ENCODE assay signal across 8 cellular contexts in the genomic region with DNA sequence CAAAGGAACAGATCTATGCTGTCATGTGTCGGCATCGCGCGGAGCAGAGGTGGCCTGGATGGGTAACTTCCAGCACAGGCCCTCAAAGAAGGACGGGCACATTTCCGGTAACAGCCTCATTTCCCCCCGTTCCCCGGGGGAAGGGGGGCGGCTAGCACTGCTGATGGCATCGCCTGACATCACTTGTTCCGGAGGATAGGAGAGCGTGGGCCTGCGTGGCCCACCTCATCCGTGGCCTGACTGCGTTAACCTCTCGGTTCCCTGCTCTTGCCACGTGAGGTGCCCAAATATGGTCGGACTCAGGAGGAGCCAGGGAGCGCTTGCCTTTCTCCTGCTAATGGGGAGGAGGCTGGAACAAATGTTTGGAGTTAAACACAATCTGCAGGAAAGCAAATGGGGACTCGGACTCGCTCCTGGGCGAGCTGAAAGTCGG. TPM values are rescaled to one million over a fixed set of nuclear protein-coding genes. Genes with fewer than 3 reads are reported as not detected.
DNase-seq lines count a peak whose midpoint lies in the region; ATAC-seq, FAIRE-seq and TF ChIP-seq lines count a peak whose summit lies in the region.

A gene with protein sequence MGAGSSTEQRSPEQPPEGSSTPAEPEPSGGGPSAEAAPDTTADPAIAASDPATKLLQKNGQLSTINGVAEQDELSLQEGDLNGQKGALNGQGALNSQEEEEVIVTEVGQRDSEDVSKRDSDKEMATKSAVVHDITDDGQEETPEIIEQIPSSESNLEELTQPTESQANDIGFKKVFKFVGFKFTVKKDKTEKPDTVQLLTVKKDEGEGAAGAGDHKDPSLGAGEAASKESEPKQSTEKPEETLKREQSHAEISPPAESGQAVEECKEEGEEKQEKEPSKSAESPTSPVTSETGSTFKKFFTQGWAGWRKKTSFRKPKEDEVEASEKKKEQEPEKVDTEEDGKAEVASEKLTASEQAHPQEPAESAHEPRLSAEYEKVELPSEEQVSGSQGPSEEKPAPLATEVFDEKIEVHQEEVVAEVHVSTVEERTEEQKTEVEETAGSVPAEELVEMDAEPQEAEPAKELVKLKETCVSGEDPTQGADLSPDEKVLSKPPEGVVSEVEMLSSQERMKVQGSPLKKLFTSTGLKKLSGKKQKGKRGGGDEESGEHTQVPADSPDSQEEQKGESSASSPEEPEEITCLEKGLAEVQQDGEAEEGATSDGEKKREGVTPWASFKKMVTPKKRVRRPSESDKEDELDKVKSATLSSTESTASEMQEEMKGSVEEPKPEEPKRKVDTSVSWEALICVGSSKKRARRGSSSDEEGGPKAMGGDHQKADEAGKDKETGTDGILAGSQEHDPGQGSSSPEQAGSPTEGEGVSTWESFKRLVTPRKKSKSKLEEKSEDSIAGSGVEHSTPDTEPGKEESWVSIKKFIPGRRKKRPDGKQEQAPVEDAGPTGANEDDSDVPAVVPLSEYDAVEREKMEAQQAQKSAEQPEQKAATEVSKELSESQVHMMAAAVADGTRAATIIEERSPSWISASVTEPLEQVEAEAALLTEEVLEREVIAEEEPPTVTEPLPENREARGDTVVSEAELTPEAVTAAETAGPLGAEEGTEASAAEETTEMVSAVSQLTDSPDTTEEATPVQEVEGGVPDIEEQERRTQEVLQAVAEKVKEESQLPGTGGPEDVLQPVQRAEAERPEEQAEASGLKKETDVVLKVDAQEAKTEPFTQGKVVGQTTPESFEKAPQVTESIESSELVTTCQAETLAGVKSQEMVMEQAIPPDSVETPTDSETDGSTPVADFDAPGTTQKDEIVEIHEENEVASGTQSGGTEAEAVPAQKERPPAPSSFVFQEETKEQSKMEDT (N-terminal part only) (plus strand): TSS at position 365 of the 433 bp plus-strand sequence. CDS start 596 bp downstream, outside the sequence.

- H3K4me1 Mint-ChIP-seq in CD14-positive monocyte (peaks cover 7% of the 10 kb centered on the region), type B pancreatic cell (ENCODE audit: unreplicated experiment) (peaks cover 33% of the 10 kb centered on the region)

- H3K9me2 ChIP-seq in PC-3 (replicated peaks; ENCODE audit: low read length) = no peaks in the 10 kb centered on the region

- in situ Hi-C loops in endometrial microvascular endothelial cells (cut with HindIII; ENCODE audit: inconsistent ontology term, low pct_unique_long_range_greater_than_20kb, low sequenced_read_pairs) = no loop called here

- no peak for FAIRE-seq in GM12891 (lab: Jason Lieb, UNC)

- ATAC-seq in PC-3 (no peak), HG03521 (IDR thresholded peaks at IDR 0.05; ENCODE audit: unreplicated experiment) (no peak), GM21576 (IDR thresholded peaks at IDR 0.05; ENCODE audit: unreplicated experiment) (no peak)

- H3K9me3 ChIP-seq in PC-3 (ENCODE audit: low read length) = no peaks in the 10 kb centered on the region

- TF ChIP-seq CTCF in CD14-positive monocyte (IDR thresholded peaks at IDR 0.05) (no peak), PC-3 (conservative IDR thresholded peaks at IDR 0.05; ENCODE audit: low read depth, low read length) (no peak), type B pancreatic cell (conservative IDR thresholded peaks at IDR 0.05) (peak; percentile 11)

- no peaks in the 10 kb centered on the region for H3K27me3 ChIP-seq in PC-3 (ENCODE audit: low read length)

- H3K9ac ChIP-seq in PC-3 (ENCODE audit: low read length) = peak within 1 kb of the TSS; percentile 81

- H3K79me2 ChIP-seq in PC-3 (ENCODE audit: low read length) = peaks cover 37% of the 10 kb centered on the region

- CTCF ChIA-PET in PC-3 (lab: Charles Lee) = no interaction called here

- H3K27ac Mint-ChIP-seq in CD14-positive monocyte (no peak within 1 kb of the TSS), type B pancreatic cell (peak within 1 kb of the TSS; percentile 75)

- H3K36me3 ChIP-seq in PC-3 (ENCODE audit: low read depth, low read length) = no peaks in the 10 kb centered on the region

- no peaks in the 10 kb centered on the region for H3F3A ChIP-seq in PC-3 (ENCODE audit: low read length, unreplicated experiment)

- H4K20me1 ChIP-seq in PC-3 (ENCODE audit: low read length) = peaks cover 25% of the 10 kb centered on the region

- DNase-seq in CD14-positive monocyte (ENCODE audit: low spot score) (no peak), PC-3 (no peak), midbrain (lab: John Stamatoyannopoulos, UW) (peak; percentile 54), type B pancreatic cell (ENCODE audit: extremely low spot score, unreplicated experiment) (no peak), GM12891 (ENCODE audit: insufficient read length, low spot score) (no peak)

- H3K27me3 Mint-ChIP-seq in CD14-positive monocyte (ENCODE audit: low read depth in 3 of 3) (peaks cover 62 to 79% (median 64%) of the 10 kb centered on the region in 3 donors), type B pancreatic cell (peaks cover 17% of the 10 kb centered on the region)

- POLR2A ChIA-PET in PC-3 (lab: Charles Lee; ENCODE audit: unreplicated experiment) = no interaction called here

- H3K27ac ChIP-seq in PC-3 (ENCODE audit: low read length) = no peak within 1 kb of the TSS

- TF ChIP-seq POLR2A in GM12891 (IDR thresholded peaks at IDR 0.05; ENCODE audit: low read depth, low read length) = no peak

- H3K4me3 Mint-ChIP-seq in CD14-positive monocyte (peak within 1 kb of the TSS; percentile 58 to 89), type B pancreatic cell (peak within 1 kb of the TSS; percentile 96)

- TSS peak; percentile 49 for BruUV-seq in PC-3 (replicated peaks; lab: Mats Ljungman, UMichigan)

- peaks cover 0 to 13% (median 0%) of the 10 kb centered on the region in 7 donors for H3K9me3 Mint-ChIP-seq in CD14-positive monocyte
- H3K9me3 Mint-ChIP-seq in type B pancreatic cell = no peaks in the 10 kb centered on the region

- peak within 1 kb of the TSS; percentile 92 for H3K4me3 ChIP-seq in PC-3 (ENCODE audit: low read length)

- peak within 1 kb of the TSS; percentile 68 for H2AFZ ChIP-seq in PC-3 (ENCODE audit: low read length)

- H3K36me3 Mint-ChIP-seq in CD14-positive monocyte (no peaks in the 10 kb centered on the region), type B pancreatic cell (peaks cover 11% of the 10 kb centered on the region)

- intact Hi-C loops in CD14-positive monocyte (cut with micrococcal nuclease) = no loop called here
- intact Hi-C loops in PC-3 (cut with micrococcal nuclease) = loop anchor here (10.0 kb wide), 2 partner anchors 85 to 225 kb away; no protein-coding TSS in a partner anchor

- H3K4me1 ChIP-seq in PC-3 (ENCODE audit: insufficient read depth, low read length) = peaks cover 17% of the 10 kb centered on the region

- H3K4me2 ChIP-seq in PC-3 (ENCODE audit: low read length) = peak within 1 kb of the TSS; percentile 89

TF ChIP-seq in GM12891, 5 proteins besides CTCF, POLR2A, EP300 and RAD21:
- TF ChIP-seq POLR2AphosphoS5 (IDR thresholded peaks at IDR 0.05; ENCODE audit: low read depth, low read length) = no peak
- no peak for TF ChIP-seq SPI1 (IDR thresholded peaks at IDR 0.05; ENCODE audit: low read depth, low read length)
- no peak for TF ChIP-seq TAF1 (IDR thresholded peaks at IDR 0.05; ENCODE audit: low read depth, low read length)
- TF ChIP-seq PAX5 (IDR thresholded peaks at IDR 0.05; ENCODE audit: insufficient read depth, low read length, severe bottlenecking) = no peak
- TF ChIP-seq POU2F2 (IDR thresholded peaks at IDR 0.05; ENCODE audit: low read depth, low read length) = no peak

RNA-seq across cellular contexts. Expression of the gene that starts here (rescaled TPM):
- not detected for polyA plus RNA-seq in CD14-positive monocyte
- total RNA-seq in PC-3 (2014; rRNA removed) = 109 and 146 TPM in 2 replicates
- total RNA-seq in endometrial microvascular endothelial cells (ENCODE audit: inconsistent ontology term) = 121 TPM
- 67.4 and 138 TPM in 2 replicates for total RNA-seq in type B pancreatic cell (ENCODE audit: low replicate concordance)
- 0.47 TPM for polyA plus RNA-seq in GM12891 (2012; ENCODE audit: low read depth, missing spikeins)
